11 cellular contexts compared by ENCODE assay signal in genomic region chr12:1013618-1014489, GRCh38. TPM values are rescaled to one million over a fixed set of nuclear protein-coding genes. Genes with fewer than 3 reads are reported as not detected.
A peak's percentile ranks its signal among the peaks of the same experiment; 100 is the strongest.
DNase-seq lines count a peak whose midpoint lies in the region; ATAC-seq, FAIRE-seq and TF ChIP-seq lines count a peak whose summit lies in the region.
"Had no signal": no experiment of that assay in that cellular context is flagged by ENCODE, and none has a peak within 500 bp of the region (broad histone marks: within the 10 kb centered on the region; RNA-seq: fewer than 3 reads in every experiment).

No MANE protein-coding gene starts in this region.

- H3K27me3 ChIP-seq in psoas muscle (ENCODE audit: insufficient read depth in 3 of 3, low read length in 2 of 3) = no peaks in the 10 kb centered on the region

- H3K9me3 ChIP-seq in psoas muscle = no peaks in the 10 kb centered on the region

- ATAC-seq in esophagus mucosa = peak; percentile 93
- peak; percentile 74 to 88 (median 80) for ATAC-seq in psoas muscle
- ATAC-seq: activated naive CD4-positive, alpha-beta T cell treated with anti-CD3 and anti-CD28 coated beads, Interleukin-2, amount 50 U/mL, for 72 hours; HepG2 had no signal

- WGBS in psoas muscle, 3 donors = 74 to 87% (median 75%) methylated on average over 10 of the region's 10 CpGs

- TF ChIP-seq POLR2A in H54 (IDR thresholded peaks at IDR 0.05; ENCODE audit: low read depth, low read length) = no peak

- H3K27ac ChIP-seq in psoas muscle (no peak overlapping the region), substantia nigra (ENCODE audit: low read depth, low read length, poor library complexity, severe bottlenecking) (no peak overlapping the region)
- H3K27ac ChIP-seq: VCaP had no signal

- H3K4me1 ChIP-seq in psoas muscle = peaks cover 6% of the 10 kb centered on the region

- FAIRE-seq in H54 (lab: Jason Lieb, UNC) (peak; percentile 94), RCC 7860 (lab: Jason Lieb, UNC) (peak; percentile 86)
- FAIRE-seq: HepG2 had no signal

- no peaks in the 10 kb centered on the region for H3K36me3 ChIP-seq in psoas muscle (ENCODE audit: insufficient read depth in 1 of 2, low read depth in 1 of 2)

- no peak overlapping the region for H3K4me3 ChIP-seq in psoas muscle

- intact Hi-C loops in psoas muscle (cut with DNase I) = no loop called here

- no peak for DNase-seq in H54 (ENCODE audit: insufficient read length, low spot score)
- DNase-seq in RCC 7860 (ENCODE audit: low spot score) = peak; percentile 75
- DNase-seq in psoas muscle = peak in 1 of 2 donors; percentile 12
- no peak for DNase-seq in globus pallidus (ENCODE audit: low spot score)
- DNase-seq in substantia nigra (lab: John Stamatoyannopoulos, UW) = no peak
- no peak for DNase-seq in activated CD4-positive, alpha-beta T cell treated with anti-CD3 and anti-CD28 coated beads, Interleukin-2, amount 50 U/mL, for 48 hours
- DNase-seq in effector CD8-positive, alpha-beta T cell (lab: John Stamatoyannopoulos, UW) = no peak

- TF ChIP-seq CTCF in psoas muscle (IDR thresholded peaks at IDR 0.05) = no peak

RNA-seq across cellular contexts. Expression of gene ERC1, which starts 22.8 kb away (rescaled TPM):
- 54.2 TPM for total RNA-seq in esophagus mucosa
- 10 to 100 TPM; 29.4 to 35.6 (median 33.2) TPM for total RNA-seq in psoas muscle
- polyA plus RNA-seq in psoas muscle = 10 to 100 TPM in 1 of 3 donors, 1 to 10 TPM in 2; 4.0 to 14.0 (median 7.4) TPM
